8 cellular contexts compared by ENCODE assay signal in genomic region chr13:32737111-32737571, GRCh38.
DNase-seq lines count a peak whose midpoint lies in the region; ATAC-seq lines count a peak whose summit lies in the region.

No MANE protein-coding gene starts in this region.

- DNase-seq in NOMO-1 treated with DMSO at 0.1 percent for 48 hours (lab: John Stamatoyannopoulos, UW; ENCODE audit: unreplicated experiment) (peak; percentile 11), NOMO-1 treated with dmso at 0.1 percent for 144 hours (lab: John Stamatoyannopoulos, UW; ENCODE audit: unreplicated experiment) (no peak), amniotic epithelial cell (ENCODE audit: low read depth) (peak; percentile 33), lung microvascular endothelial cell (ENCODE audit: low read depth in 2 of 2) (peak; percentile 36 to 53), DMS53 treated with DMSO at 0.1 percent for 48 hours (lab: John Stamatoyannopoulos, UW; ENCODE audit: unreplicated experiment) (no peak), putamen (ENCODE audit: low spot score) (no peak), NCI-H1694 treated with DMSO at 0.1 percent for 48 hours (lab: John Stamatoyannopoulos, UW) (no peak)

- peak; percentile 61 for ATAC-seq in HG03039 (IDR thresholded peaks at IDR 0.05; ENCODE audit: unreplicated experiment)

Comparison
In these comparisons a context has a peak if more than half of its experiments do, and no peak if none do; other contexts are left out.
1. DNase-seq: peak in NOMO-1 treated with DMSO at 0.1 percent for 48 hours (single experiment), amniotic epithelial cell (single experiment) and lung microvascular endothelial cell (2 of 2); none in NOMO-1 treated with dmso at 0.1 percent for 144 hours (single experiment), DMS53 treated with DMSO at 0.1 percent for 48 hours (single experiment), putamen (single experiment) and NCI-H1694 treated with DMSO at 0.1 percent for 48 hours (single experiment).